Comparison of ENCODE assay signal across 1 cellular context in the genomic region with DNA sequence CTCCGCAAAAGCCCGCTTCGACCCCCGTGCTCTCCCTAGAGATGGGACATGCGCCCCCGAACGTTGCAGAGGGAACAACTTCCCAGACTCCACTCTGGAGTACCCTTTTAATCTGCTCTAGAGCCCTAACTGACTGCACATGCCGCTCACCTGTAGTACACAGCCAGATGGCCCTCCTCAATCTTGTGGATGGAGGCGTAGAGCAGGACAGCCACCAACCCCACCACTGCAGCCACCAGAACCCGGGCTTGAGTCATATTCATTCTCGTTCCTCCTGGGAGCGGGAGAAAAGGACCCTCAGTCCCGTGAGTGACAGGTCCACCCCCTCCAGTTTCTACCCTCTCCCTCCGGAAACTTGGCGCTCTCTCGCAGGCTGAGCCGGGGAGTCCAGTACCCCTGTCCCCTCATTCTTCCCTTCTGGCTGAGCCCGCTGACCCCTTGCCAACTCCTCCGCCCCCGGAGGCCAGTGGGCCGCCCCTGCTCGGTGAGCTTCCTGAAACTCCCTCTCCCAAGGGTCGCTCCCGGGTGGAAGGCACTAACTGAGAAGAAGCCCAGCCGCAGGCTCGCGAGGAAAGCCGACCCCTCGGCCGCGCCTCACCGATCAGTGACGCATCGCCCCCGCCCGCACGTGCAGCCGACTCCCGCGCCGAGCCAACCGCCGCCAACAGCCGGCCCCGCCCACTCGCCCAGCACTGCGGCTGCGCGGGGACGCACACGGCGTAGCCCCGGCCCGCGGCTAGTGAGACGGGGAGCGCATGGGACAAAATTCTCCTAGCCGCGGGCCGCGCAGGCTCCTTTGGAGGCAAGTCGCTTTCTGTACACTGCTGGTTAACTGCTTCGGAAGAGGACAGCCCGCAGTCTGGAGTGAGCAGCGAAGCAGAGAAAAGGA.
TF ChIP-seq lines count a peak whose summit lies in the region.

A gene (minus strand): TSS at position 666 of the 889 bp plus-strand sequence. CDS start 403 bp downstream, at position 263.

TF ChIP-seq in HepG2, 621 proteins besides CTCF, POLR2A, EP300 and RAD21 (continued from another document and continues in another):
- TF ChIP-seq, protein P1, sequence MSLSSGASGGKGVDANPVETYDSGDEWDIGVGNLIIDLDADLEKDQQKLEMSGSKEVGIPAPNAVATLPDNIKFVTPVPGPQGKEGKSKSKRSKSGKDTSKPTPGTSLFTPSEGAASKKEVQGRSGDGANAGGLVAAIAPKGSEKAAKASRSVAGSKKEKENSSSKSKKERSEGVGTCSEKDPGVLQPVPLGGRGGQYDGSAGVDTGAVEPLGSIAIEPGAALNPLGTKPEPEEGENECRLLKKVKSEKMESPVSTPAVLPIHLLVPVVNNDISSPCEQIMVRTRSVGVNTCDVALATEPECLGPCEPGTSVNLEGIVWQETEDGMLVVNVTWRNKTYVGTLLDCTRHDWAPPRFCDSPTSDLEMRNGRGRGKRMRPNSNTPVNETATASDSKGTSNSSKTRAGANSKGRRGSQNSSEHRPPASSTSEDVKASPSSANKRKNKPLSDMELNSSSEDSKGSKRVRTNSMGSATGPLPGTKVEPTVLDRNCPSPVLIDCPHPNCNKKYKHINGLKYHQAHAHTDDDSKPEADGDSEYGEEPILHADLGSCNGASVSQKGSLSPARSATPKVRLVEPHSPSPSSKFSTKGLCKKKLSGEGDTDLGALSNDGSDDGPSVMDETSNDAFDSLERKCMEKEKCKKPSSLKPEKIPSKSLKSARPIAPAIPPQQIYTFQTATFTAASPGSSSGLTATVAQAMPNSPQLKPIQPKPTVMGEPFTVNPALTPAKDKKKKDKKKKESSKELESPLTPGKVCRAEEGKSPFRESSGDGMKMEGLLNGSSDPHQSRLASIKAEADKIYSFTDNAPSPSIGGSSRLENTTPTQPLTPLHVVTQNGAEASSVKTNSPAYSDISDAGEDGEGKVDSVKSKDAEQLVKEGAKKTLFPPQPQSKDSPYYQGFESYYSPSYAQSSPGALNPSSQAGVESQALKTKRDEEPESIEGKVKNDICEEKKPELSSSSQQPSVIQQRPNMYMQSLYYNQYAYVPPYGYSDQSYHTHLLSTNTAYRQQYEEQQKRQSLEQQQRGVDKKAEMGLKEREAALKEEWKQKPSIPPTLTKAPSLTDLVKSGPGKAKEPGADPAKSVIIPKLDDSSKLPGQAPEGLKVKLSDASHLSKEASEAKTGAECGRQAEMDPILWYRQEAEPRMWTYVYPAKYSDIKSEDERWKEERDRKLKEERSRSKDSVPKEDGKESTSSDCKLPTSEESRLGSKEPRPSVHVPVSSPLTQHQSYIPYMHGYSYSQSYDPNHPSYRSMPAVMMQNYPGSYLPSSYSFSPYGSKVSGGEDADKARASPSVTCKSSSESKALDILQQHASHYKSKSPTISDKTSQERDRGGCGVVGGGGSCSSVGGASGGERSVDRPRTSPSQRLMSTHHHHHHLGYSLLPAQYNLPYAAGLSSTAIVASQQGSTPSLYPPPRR (CRISPR knock-in tag; IDR thresholded peaks at IDR 0.05; ENCODE audit: borderline replicate concordance): no peak
- TF ChIP-seq, protein P2, sequence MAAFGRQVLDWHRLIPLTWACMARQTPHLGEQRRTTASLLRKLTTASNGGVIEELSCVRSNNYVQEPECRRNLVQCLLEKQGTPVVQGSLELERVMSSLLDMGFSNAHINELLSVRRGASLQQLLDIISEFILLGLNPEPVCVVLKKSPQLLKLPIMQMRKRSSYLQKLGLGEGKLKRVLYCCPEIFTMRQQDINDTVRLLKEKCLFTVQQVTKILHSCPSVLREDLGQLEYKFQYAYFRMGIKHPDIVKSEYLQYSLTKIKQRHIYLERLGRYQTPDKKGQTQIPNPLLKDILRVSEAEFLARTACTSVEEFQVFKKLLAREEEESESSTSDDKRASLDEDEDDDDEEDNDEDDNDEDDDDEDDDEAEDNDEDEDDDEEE (CRISPR knock-in tag; IDR thresholded peaks at IDR 0.05): peak; percentile 90; the same call in 1 of the 2 replicates
- no peak for TF ChIP-seq ZNF552 (CRISPR knock-in tag; IDR thresholded peaks at IDR 0.05; ENCODE audit: borderline replicate concordance)
- TF ChIP-seq TEAD2 (CRISPR knock-in tag; IDR thresholded peaks at IDR 0.05): peak; percentile 82; the same call in 1 of the 2 replicates
- no peak for TF ChIP-seq CBX5 (CRISPR knock-in tag; IDR thresholded peaks at IDR 0.05; ENCODE audit: borderline replicate concordance)
- TF ChIP-seq, protein P3, sequence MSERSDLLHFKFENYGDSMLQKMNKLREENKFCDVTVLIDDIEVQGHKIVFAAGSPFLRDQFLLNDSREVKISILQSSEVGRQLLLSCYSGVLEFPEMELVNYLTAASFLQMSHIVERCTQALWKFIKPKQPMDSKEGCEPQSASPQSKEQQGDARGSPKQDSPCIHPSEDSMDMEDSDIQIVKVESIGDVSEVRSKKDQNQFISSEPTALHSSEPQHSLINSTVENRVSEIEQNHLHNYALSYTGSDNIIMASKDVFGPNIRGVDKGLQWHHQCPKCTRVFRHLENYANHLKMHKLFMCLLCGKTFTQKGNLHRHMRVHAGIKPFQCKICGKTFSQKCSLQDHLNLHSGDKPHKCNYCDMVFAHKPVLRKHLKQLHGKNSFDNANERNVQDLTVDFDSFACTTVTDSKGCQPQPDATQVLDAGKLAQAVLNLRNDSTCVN (CRISPR knock-in tag; IDR thresholded peaks at IDR 0.05; ENCODE audit: borderline replicate concordance): no peak
- TF ChIP-seq, protein P4, sequence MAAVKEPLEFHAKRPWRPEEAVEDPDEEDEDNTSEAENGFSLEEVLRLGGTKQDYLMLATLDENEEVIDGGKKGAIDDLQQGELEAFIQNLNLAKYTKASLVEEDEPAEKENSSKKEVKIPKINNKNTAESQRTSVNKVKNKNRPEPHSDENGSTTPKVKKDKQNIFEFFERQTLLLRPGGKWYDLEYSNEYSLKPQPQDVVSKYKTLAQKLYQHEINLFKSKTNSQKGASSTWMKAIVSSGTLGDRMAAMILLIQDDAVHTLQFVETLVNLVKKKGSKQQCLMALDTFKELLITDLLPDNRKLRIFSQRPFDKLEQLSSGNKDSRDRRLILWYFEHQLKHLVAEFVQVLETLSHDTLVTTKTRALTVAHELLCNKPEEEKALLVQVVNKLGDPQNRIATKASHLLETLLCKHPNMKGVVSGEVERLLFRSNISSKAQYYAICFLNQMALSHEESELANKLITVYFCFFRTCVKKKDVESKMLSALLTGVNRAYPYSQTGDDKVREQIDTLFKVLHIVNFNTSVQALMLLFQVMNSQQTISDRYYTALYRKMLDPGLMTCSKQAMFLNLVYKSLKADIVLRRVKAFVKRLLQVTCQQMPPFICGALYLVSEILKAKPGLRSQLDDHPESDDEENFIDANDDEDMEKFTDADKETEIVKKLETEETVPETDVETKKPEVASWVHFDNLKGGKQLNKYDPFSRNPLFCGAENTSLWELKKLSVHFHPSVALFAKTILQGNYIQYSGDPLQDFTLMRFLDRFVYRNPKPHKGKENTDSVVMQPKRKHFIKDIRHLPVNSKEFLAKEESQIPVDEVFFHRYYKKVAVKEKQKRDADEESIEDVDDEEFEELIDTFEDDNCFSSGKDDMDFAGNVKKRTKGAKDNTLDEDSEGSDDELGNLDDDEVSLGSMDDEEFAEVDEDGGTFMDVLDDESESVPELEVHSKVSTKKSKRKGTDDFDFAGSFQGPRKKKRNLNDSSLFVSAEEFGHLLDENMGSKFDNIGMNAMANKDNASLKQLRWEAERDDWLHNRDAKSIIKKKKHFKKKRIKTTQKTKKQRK (IDR thresholded peaks at IDR 0.05; ENCODE audit: low read length): no peak
- TF ChIP-seq ZNF816 (CRISPR knock-in tag; IDR thresholded peaks at IDR 0.05; ENCODE audit: borderline replicate concordance): peak; percentile 96; the same call in 1 of the 2 replicates
- TF ChIP-seq GABPA (IDR thresholded peaks at IDR 0.05; ENCODE audit: low read depth, low read length): no peak
- no peak for TF ChIP-seq GABPA (CRISPR knock-in tag; IDR thresholded peaks at IDR 0.05; ENCODE audit: low read depth)
- TF ChIP-seq JARID2 (CRISPR knock-in tag; IDR thresholded peaks at IDR 0.05; ENCODE audit: insufficient replicate concordance): no peak
- peak; percentile 71; the same call in 1 of the 2 replicates for TF ChIP-seq ZNF121 (CRISPR knock-in tag; IDR thresholded peaks at IDR 0.05)
- no peak; the same call in 1 of the 2 replicates for TF ChIP-seq ZNF703 (CRISPR knock-in tag; IDR thresholded peaks at IDR 0.05; ENCODE audit: borderline replicate concordance)
- TF ChIP-seq NFIC (IDR thresholded peaks at IDR 0.05; ENCODE audit: low read length): no peak
- 0 out of 2 replicates have a peak, but pooled peaks have one; percentile 27 for TF ChIP-seq ONECUT2 (CRISPR knock-in tag; IDR thresholded peaks at IDR 0.05)
- TF ChIP-seq ZNF205 (CRISPR knock-in tag; IDR thresholded peaks at IDR 0.05): 0 out of 2 replicates have a peak, but pooled peaks have one; percentile 26
- TF ChIP-seq, protein P5, sequence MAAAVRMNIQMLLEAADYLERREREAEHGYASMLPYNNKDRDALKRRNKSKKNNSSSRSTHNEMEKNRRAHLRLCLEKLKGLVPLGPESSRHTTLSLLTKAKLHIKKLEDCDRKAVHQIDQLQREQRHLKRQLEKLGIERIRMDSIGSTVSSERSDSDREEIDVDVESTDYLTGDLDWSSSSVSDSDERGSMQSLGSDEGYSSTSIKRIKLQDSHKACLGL (CRISPR knock-in tag; IDR thresholded peaks at IDR 0.05): peak; percentile 91
- TF ChIP-seq ZNF451 (CRISPR knock-in tag; IDR thresholded peaks at IDR 0.05): peak; percentile 97
- TF ChIP-seq HNRNPL (IDR thresholded peaks at IDR 0.05; ENCODE audit: low read depth, low read length): 0 out of 2 replicates have a peak, but pooled peaks have one; percentile 51
- peak; percentile 95 for TF ChIP-seq CHCHD3 (CRISPR knock-in tag; IDR thresholded peaks at IDR 0.05)
- TF ChIP-seq, protein P6, sequence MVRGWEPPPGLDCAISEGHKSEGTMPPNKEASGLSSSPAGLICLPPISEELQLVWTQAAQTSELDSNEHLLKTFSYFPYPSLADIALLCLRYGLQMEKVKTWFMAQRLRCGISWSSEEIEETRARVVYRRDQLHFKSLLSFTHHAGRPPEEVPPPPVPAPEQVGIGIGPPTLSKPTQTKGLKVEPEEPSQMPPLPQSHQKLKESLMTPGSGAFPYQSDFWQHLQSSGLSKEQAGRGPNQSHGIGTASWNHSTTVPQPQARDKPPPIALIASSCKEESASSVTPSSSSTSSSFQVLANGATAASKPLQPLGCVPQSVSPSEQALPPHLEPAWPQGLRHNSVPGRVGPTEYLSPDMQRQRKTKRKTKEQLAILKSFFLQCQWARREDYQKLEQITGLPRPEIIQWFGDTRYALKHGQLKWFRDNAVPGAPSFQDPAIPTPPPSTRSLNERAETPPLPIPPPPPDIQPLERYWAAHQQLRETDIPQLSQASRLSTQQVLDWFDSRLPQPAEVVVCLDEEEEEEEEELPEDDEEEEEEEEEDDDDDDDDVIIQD (CRISPR knock-in tag; IDR thresholded peaks at IDR 0.05; ENCODE audit: low read depth): peak; percentile 67
- peak; percentile 86 for TF ChIP-seq ZNF761 (CRISPR knock-in tag; conservative IDR thresholded peaks at IDR 0.05)
- no peak for TF ChIP-seq ELF4 (CRISPR knock-in tag; IDR thresholded peaks at IDR 0.05; ENCODE audit: borderline replicate concordance)
- TF ChIP-seq MIXL1 (CRISPR knock-in tag; IDR thresholded peaks at IDR 0.05): peak; percentile 44
- peak; percentile 86; the same call in 1 of the 2 replicates for TF ChIP-seq YEATS2 (CRISPR knock-in tag; IDR thresholded peaks at IDR 0.05; ENCODE audit: borderline replicate concordance)
- TF ChIP-seq, protein P7, sequence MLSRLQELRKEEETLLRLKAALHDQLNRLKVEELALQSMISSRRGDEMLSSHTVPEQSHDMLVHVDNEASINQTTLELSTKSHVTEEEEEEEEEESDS (CRISPR knock-in tag; IDR thresholded peaks at IDR 0.05; ENCODE audit: borderline replicate concordance): no peak
- TF ChIP-seq, protein P8, sequence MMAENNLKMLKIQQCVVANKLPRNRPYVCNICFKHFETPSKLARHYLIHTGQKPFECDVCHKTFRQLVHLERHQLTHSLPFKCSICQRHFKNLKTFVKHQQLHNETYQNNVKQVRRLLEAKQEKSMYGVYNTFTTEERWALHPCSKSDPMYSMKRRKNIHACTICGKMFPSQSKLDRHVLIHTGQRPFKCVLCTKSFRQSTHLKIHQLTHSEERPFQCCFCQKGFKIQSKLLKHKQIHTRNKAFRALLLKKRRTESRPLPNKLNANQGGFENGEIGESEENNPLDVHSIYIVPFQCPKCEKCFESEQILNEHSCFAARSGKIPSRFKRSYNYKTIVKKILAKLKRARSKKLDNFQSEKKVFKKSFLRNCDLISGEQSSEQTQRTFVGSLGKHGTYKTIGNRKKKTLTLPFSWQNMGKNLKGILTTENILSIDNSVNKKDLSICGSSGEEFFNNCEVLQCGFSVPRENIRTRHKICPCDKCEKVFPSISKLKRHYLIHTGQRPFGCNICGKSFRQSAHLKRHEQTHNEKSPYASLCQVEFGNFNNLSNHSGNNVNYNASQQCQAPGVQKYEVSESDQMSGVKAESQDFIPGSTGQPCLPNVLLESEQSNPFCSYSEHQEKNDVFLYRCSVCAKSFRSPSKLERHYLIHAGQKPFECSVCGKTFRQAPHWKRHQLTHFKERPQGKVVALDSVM (CRISPR knock-in tag; IDR thresholded peaks at IDR 0.05): peak; percentile 81
- TF ChIP-seq ZNF468 (CRISPR knock-in tag; IDR thresholded peaks at IDR 0.05): no peak
- TF ChIP-seq ASH2L (IDR thresholded peaks at IDR 0.05; ENCODE audit: insufficient read length, low read depth, low read length): peak; percentile 92
- peak; percentile 93; the same call in 1 of the 2 replicates for TF ChIP-seq ZNF607 (CRISPR knock-in tag; IDR thresholded peaks at IDR 0.05; ENCODE audit: borderline replicate concordance)
- peak; percentile 94 for TF ChIP-seq HOXA3 (CRISPR knock-in tag; IDR thresholded peaks at IDR 0.05)
- no peak for TF ChIP-seq ZNF260 (CRISPR knock-in tag; IDR thresholded peaks at IDR 0.05; ENCODE audit: borderline replicate concordance, low read depth)
- no peak; the same call in 1 of the 2 replicates for TF ChIP-seq RXRA (CRISPR knock-in tag; IDR thresholded peaks at IDR 0.05)
- peak; percentile 95 for TF ChIP-seq YEATS4 (CRISPR knock-in tag; IDR thresholded peaks at IDR 0.05; ENCODE audit: borderline replicate concordance)
- TF ChIP-seq NCOA2 (CRISPR knock-in tag; IDR thresholded peaks at IDR 0.05): peak; percentile 26; the same call in 1 of the 2 replicates
- no peak; the same call in 1 of the 2 replicates for TF ChIP-seq ZNF713 (CRISPR knock-in tag; IDR thresholded peaks at IDR 0.05)
- 0 out of 2 replicates have a peak, but pooled peaks have one; percentile 51 for TF ChIP-seq DNMT1 (CRISPR knock-in tag; IDR thresholded peaks at IDR 0.05)
- no peak for TF ChIP-seq CBX2 (IDR thresholded peaks at IDR 0.05; ENCODE audit: low read depth, low read length)
- TF ChIP-seq CBX2 (CRISPR knock-in tag; IDR thresholded peaks at IDR 0.05; ENCODE audit: low read depth): no peak
- TF ChIP-seq, protein P9, sequence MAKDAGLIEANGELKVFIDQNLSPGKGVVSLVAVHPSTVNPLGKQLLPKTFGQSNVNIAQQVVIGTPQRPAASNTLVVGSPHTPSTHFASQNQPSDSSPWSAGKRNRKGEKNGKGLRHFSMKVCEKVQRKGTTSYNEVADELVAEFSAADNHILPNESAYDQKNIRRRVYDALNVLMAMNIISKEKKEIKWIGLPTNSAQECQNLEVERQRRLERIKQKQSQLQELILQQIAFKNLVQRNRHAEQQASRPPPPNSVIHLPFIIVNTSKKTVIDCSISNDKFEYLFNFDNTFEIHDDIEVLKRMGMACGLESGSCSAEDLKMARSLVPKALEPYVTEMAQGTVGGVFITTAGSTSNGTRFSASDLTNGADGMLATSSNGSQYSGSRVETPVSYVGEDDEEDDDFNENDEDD (CRISPR knock-in tag; IDR thresholded peaks at IDR 0.05; ENCODE audit: borderline replicate concordance): peak; percentile 98
